In genomic region chr4:99404595-99405287, GRCh38 we compare ENCODE assay signal across 8 cellular contexts. TPM values are rescaled to one million over a fixed set of nuclear protein-coding genes. Genes with fewer than 3 reads are reported as not detected.
DNase-seq lines count a peak whose midpoint lies in the region; ATAC-seq and TF ChIP-seq lines count a peak whose summit lies in the region.

No MANE protein-coding gene starts in this region.

- no peak overlapping the region for H2AK5ac ChIP-seq in H9 (ENCODE audit: insufficient read length, low read length)

- no peak overlapping the region for H4K91ac ChIP-seq in H9 (ENCODE audit: insufficient read length, low read depth, low read length)

- DNase-seq in stimulated activated CD4-positive, alpha-beta T cell treated with anti-CD3 and anti-CD28 coated beads, Interleukin-15, amount 100 ng/mL, for 24 hours: peak; percentile 2
- DNase-seq in stimulated activated CD4-positive, alpha-beta T cell treated with anti-CD3 and anti-CD28 coated beads, Interleukin-1b, Interleukin-23, amount 100 ng/mL, for 48 hours: no peak
- DNase-seq in activated naive CD8-positive, alpha-beta T cell treated with anti-CD3 and anti-CD28 coated beads for 36 hours: peak; percentile 29
- DNase-seq in left colon (no peak), putamen (ENCODE audit: low spot score) (no peak), NCI-H748 (lab: John Stamatoyannopoulos, UW; ENCODE audit: unreplicated experiment) (no peak), H9 (no peak)

- H4K8ac ChIP-seq in H9 (replicated peaks; ENCODE audit: insufficient read length, low read depth, low read length): no peak overlapping the region

- H3K36me3 Mint-ChIP-seq in activated naive CD8-positive, alpha-beta T cell treated with anti-CD3 and anti-CD28 coated beads for 36 hours: no peaks in the 10 kb centered on the region
- 0 out of 7 replicates have a peak, but pooled peaks cover 0 to under 1% (median 0%) of the 10 kb centered on the region in 3 experiments for H3K36me3 Mint-ChIP-seq in H9 (ENCODE audit: insufficient read depth in 1 of 3, low read depth in 3 of 3)

- H3K4me1 ChIP-seq in H9 (ENCODE audit: insufficient read depth, low read length): no peaks in the 10 kb centered on the region; the same call in 1 of the 2 replicates

- no peak overlapping the region for H3K27ac ChIP-seq in H9 (ENCODE audit: insufficient read length, low read depth, low read length)

- no peak overlapping the region for H3K18ac ChIP-seq in H9 (ENCODE audit: insufficient read length, low read depth, low read length)

- no peak overlapping the region for H4K5ac ChIP-seq in H9 (ENCODE audit: insufficient read length, low read depth, low read length)

- no peak overlapping the region for H3K56ac ChIP-seq in H9 (ENCODE audit: insufficient read length, low read depth, low read length)

- H3K23me2 ChIP-seq in H9 (ENCODE audit: insufficient read length, low read depth, low read length, poor library complexity, severe bottlenecking): no peaks in the 10 kb centered on the region

- peak; percentile 86 for ATAC-seq in HG03095 (IDR thresholded peaks at IDR 0.05; ENCODE audit: unreplicated experiment)
- peak; percentile 31 for ATAC-seq in left colon

- no peak overlapping the region for H3K9ac ChIP-seq in H9 (ENCODE audit: extremely low read depth, insufficient read length, low read length)

- H2BK5ac ChIP-seq in H9 (ENCODE audit: insufficient read length, low read length): no peak overlapping the region

- H3K9me3 Mint-ChIP-seq in activated naive CD8-positive, alpha-beta T cell treated with anti-CD3 and anti-CD28 coated beads for 36 hours: no peaks in the 10 kb centered on the region
- no peaks in the 10 kb centered on the region for H3K9me3 Mint-ChIP-seq in H9

- H2BK15ac ChIP-seq in H9 (ENCODE audit: low read depth, low read length): no peak overlapping the region

- WGBS in H9 (ENCODE audit: extremely low coverage, insufficient read length, low lambda C conversion rate): no CpG with 5 or more reads among the region's 4 CpGs

- no peaks in the 10 kb centered on the region for H4K20me1 ChIP-seq in H9 (ENCODE audit: control insufficient read depth, insufficient read depth, insufficient read length)

- peaks cover 3% of the 10 kb centered on the region for H3K27me3 Mint-ChIP-seq in activated naive CD8-positive, alpha-beta T cell treated with anti-CD3 and anti-CD28 coated beads for 36 hours
- H3K27me3 Mint-ChIP-seq in H9 (ENCODE audit: low read depth): no peaks in the 10 kb centered on the region

- no peaks in the 10 kb centered on the region for H3K79me2 ChIP-seq in H9 (ENCODE audit: insufficient read depth, low read length)

- no peak overlapping the region for H2BK120ac ChIP-seq in H9 (ENCODE audit: low read depth, low read length, poor library complexity, severe bottlenecking)

- H2BK20ac ChIP-seq in H9 (ENCODE audit: low read depth, low read length, poor library complexity, severe bottlenecking): no peak overlapping the region

- TF ChIP-seq CTCF in H9 (conservative IDR thresholded peaks at IDR 0.05): no peak

- H3K4ac ChIP-seq in H9 (ENCODE audit: low read depth, low read length): no peak overlapping the region

- no peak overlapping the region for H3K14ac ChIP-seq in H9 (ENCODE audit: insufficient read depth, low read length)

- H2AFZ ChIP-seq in H9 (ENCODE audit: low read length): no peak overlapping the region

- H3K4me3 Mint-ChIP-seq in activated naive CD8-positive, alpha-beta T cell treated with anti-CD3 and anti-CD28 coated beads for 36 hours: no peak overlapping the region
- no peak overlapping the region for H3K4me3 Mint-ChIP-seq in H9

- no peak overlapping the region for H2BK12ac ChIP-seq in H9 (ENCODE audit: insufficient read length, low read depth, low read length)

- no peaks in the 10 kb centered on the region for H3K9me3 ChIP-seq in H9 (ENCODE audit: control insufficient read depth, low read depth, low read length)

- H3K27me3 ChIP-seq in H9 (ENCODE audit: insufficient read depth, low read length): no peaks in the 10 kb centered on the region

- H3K27ac Mint-ChIP-seq in activated naive CD8-positive, alpha-beta T cell treated with anti-CD3 and anti-CD28 coated beads for 36 hours: no peak overlapping the region
- H3K27ac Mint-ChIP-seq in H9: 0 out of 7 replicates have a peak overlapping the region, but pooled peaks of 1 of the 3 experiments have one; percentile 28

- intact Hi-C loops in left colon (cut with DNase I, micrococcal nuclease): loop anchor here in 1 of 2 donors (5.0 kb wide), 2 partner anchors 202 to 287 kb away; no protein-coding TSS in a partner anchor

- no peak overlapping the region for H3T11ph ChIP-seq in H9 (ENCODE audit: low read length)

- H3K23ac ChIP-seq in H9 (ENCODE audit: insufficient read length, low read depth, low read length): no peak overlapping the region

- no peak overlapping the region for H3K4me2 ChIP-seq in H9 (ENCODE audit: insufficient read depth, insufficient read length, low read length)

- peaks cover 21% of the 10 kb centered on the region for H3K4me1 Mint-ChIP-seq in activated naive CD8-positive, alpha-beta T cell treated with anti-CD3 and anti-CD28 coated beads for 36 hours
- H3K4me1 Mint-ChIP-seq in H9: peaks cover 17 to 18% of the 10 kb centered on the region in 2 experiments

- no peaks in the 10 kb centered on the region for H3K79me1 ChIP-seq in H9 (ENCODE audit: insufficient read depth, low read depth, low read length, poor library complexity, severe bottlenecking)

RNA-seq across cellular contexts. Expression of gene ADH7, which starts 30.4 kb away (rescaled TPM):
- not detected for total RNA-seq in activated naive CD8-positive, alpha-beta T cell treated with anti-CD3 and anti-CD28 coated beads for 36 hours
- total RNA-seq in left colon: not detected
- not detected in 2 replicates for total RNA-seq in H9 (2021)

RNA-seq across cellular contexts. Expression of gene ADH1C, which starts 52.2 kb away (rescaled TPM):
- not detected for total RNA-seq in activated naive CD8-positive, alpha-beta T cell treated with anti-CD3 and anti-CD28 coated beads for 36 hours
- total RNA-seq in left colon (100 to 1,000 TPM; 259 to 373 TPM), H9 (2021) (not detected in 2 replicates)

Comparison
In these comparisons a context has a peak if more than half of its experiments do, and no peak if none do; other contexts are left out.
1. DNase-seq: peak in stimulated activated CD4-positive, alpha-beta T cell treated with anti-CD3 and anti-CD28 coated beads, Interleukin-15, amount 100 ng/mL, for 24 hours (single experiment) and activated naive CD8-positive, alpha-beta T cell treated with anti-CD3 and anti-CD28 coated beads for 36 hours (single experiment); none in stimulated activated CD4-positive, alpha-beta T cell treated with anti-CD3 and anti-CD28 coated beads, Interleukin-1b, Interleukin-23, amount 100 ng/mL, for 48 hours (single experiment), left colon (0 of 2), putamen (single experiment), NCI-H748 (single experiment) and H9 (single experiment).
2. RNA of gene ADH1C, which starts 52.2 kb away (total RNA-seq): 259 to 373 TPM in left colon; not detected in activated naive CD8-positive, alpha-beta T cell treated with anti-CD3 and anti-CD28 coated beads for 36 hours and not detected in H9; every median in the first group is over 100 times any median in the second.